19 cellular contexts compared by ENCODE assay signal in the genomic region with DNA sequence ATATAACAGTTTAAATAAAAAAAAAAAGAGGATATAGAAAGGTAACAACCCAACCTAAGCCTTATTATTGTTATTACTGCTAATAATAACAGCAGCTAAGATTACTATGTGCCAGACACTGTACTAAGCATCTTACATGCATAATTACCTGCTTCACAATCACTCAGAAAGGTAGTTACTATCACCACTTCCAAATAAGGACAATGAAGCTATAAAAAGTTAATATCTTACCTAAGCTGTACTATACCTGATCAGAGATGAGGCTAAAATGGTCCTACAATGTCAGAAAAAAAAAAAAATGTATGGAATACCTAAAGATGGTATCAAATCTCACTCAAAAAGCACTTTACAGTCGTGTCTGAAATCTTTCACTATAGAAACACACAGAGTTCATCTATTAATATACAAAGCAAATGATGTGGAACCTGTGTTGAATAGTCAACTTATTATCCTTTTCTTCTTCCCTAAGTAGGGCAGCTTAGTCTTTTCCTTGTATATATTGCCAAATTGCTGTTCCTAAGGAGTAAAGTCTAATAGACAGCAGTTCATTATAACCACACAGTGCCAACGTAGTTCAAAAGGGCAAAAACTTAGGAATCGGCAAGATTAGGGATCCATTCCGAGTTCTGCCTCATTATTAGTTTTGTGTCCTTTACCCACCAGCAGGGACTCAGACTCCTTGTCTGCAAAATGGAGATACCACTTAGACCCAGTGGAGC. TPM values are rescaled to one million over a fixed set of nuclear protein-coding genes. Genes with fewer than 3 reads are reported as not detected.
A peak's percentile ranks its signal among the peaks of the same experiment; 100 is the strongest.
DNase-seq lines count a peak whose midpoint lies in the region; ATAC-seq, FAIRE-seq and TF ChIP-seq lines count a peak whose summit lies in the region.
"Had no signal": no experiment of that assay in that cellular context is flagged by ENCODE, and none has a peak within 500 bp of the region (broad histone marks: within the 10 kb centered on the region; RNA-seq: fewer than 3 reads in every experiment).

No MANE protein-coding gene starts in this region.

- DNase-seq in GM19239 (ENCODE audit: insufficient read length, low spot score) (no peak), RWPE2 (ENCODE audit: low spot score) (no peak), left lobe of liver (ENCODE audit: low spot score) (no peak)
- no peak for DNase-seq in stimulated activated CD4-positive, alpha-beta T cell treated with anti-CD3 and anti-CD28 coated beads, Interleukin-2, amount 100 ng/mL, for 48 hours
- DNase-seq: ACHN; CD8-positive, alpha-beta memory T cell; GDM1; KBM-7; NCI-H1092; NCI-H1436; NCI-H187 treated with DMSO at 0.1 percent for 48 hours; Peyer's patch had no signal

- H3K36me3 ChIP-seq in RWPE2 (ENCODE audit: low read depth) (peaks cover 75% of the 10 kb centered on the region), skeletal muscle satellite cell (ENCODE audit: insufficient read depth, low read length) (no peaks in the 10 kb centered on the region)
- H3K36me3 ChIP-seq: BLaER1, Peyer's patch had no signal

- no peaks in the 10 kb centered on the region for H3K9me3 ChIP-seq in RWPE2 (ENCODE audit: severe bottlenecking)
- H3K9me3 ChIP-seq in skeletal muscle satellite cell (replicated peaks; ENCODE audit: low read length): no peaks in the 10 kb centered on the region
- H3K9me3 ChIP-seq: BLaER1, Peyer's patch, SJSA1 had no signal

- no peaks in the 10 kb centered on the region for H3K27me3 ChIP-seq in RWPE2 (ENCODE audit: insufficient read depth, poor library complexity, severe bottlenecking)
- no peaks in the 10 kb centered on the region for H3K27me3 ChIP-seq in skeletal muscle satellite cell (ENCODE audit: control insufficient read depth, insufficient read depth, low read length)
- H3K27me3 ChIP-seq: BLaER1, Peyer's patch, SJSA1 had no signal

- FAIRE-seq in GM19239 (lab: Jason Lieb, UNC): peak; percentile 56
- FAIRE-seq: GM18507 had no signal

- no peak for TF ChIP-seq CTCF in RWPE2 (IDR thresholded peaks at IDR 0.05; ENCODE audit: poor library complexity, severe bottlenecking)

- ATAC-seq in RWPE2 (ENCODE audit: low read depth) (0 out of 3 replicates have a peak, but pooled peaks have one; percentile 10), left lobe of liver (peak; percentile 76), GM18520 (IDR thresholded peaks at IDR 0.05; ENCODE audit: unreplicated experiment) (no peak), HG03342 (IDR thresholded peaks at IDR 0.05; ENCODE audit: unreplicated experiment) (no peak)
- ATAC-seq: HCT116 had no signal

- H3K4me1 ChIP-seq in RWPE2 (ENCODE audit: insufficient read depth, poor library complexity, severe bottlenecking): peaks cover 4% of the 10 kb centered on the region
- no peaks in the 10 kb centered on the region for H3K4me1 ChIP-seq in skeletal muscle satellite cell (ENCODE audit: control insufficient read depth, insufficient read depth, low read length)
- H3K4me1 ChIP-seq: BLaER1, SJSA1 had no signal

- no peak overlapping the region for H3K27ac ChIP-seq in RWPE2 (ENCODE audit: poor library complexity, severe bottlenecking)
- H3K27ac ChIP-seq: BLaER1, SJSA1 had no signal

- H3K4me2 ChIP-seq in skeletal muscle satellite cell (ENCODE audit: low read length): peak overlapping the region; percentile 17
- H3K4me2 ChIP-seq: BLaER1 had no signal

- no peak overlapping the region for H3K9ac ChIP-seq in skeletal muscle satellite cell (ENCODE audit: low read depth, low read length)
- H3K9ac ChIP-seq: BLaER1 had no signal

- H3K4me3 ChIP-seq in RWPE2 (ENCODE audit: severe bottlenecking) (no peak overlapping the region), skeletal muscle satellite cell (ENCODE audit: low read length) (no peak overlapping the region)
- H3K4me3 ChIP-seq: BLaER1, Peyer's patch, SJSA1 had no signal

RNA-seq across cellular contexts. Expression of gene GSK3B, which starts 23.8 kb away (rescaled TPM):
- 12.7 TPM for total RNA-seq in left lobe of liver
- 41.6 and 41.7 TPM in 2 replicates for total RNA-seq in skeletal muscle satellite cell (2012; rRNA removed)

Comparison
In these comparisons a context has a peak if more than half of its experiments do, and no peak if none do; other contexts are left out.
1. ATAC-seq: peak in RWPE2 (single experiment) and left lobe of liver (single experiment); none in GM18520 (single experiment) and HG03342 (single experiment).